ENCODE assay signal across 2 cellular contexts in the genomic region with DNA sequence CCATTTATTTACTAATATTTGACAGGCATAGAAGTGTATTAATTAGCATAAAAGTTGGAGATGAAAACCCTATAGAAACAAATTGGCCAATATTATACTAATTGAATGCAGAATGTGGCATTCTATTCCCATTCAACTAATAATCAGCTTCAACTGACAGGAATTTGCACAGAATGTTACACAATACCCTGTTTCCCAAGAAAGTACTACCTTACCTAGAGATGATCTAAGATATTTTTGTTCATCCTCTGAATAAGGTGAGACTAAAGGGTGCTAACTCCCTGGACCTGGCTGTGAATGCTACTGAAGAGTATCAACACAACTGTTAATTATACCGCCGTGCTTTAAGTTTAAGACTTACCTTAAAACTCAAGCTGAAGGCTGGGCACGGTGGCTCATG.
TF ChIP-seq lines count a peak whose summit lies in the region.

No MANE protein-coding gene starts in this region.

TF ChIP-seq in IMR-90, 13 proteins besides CTCF, POLR2A, EP300 and RAD21:
- TF ChIP-seq SMC3 (IDR thresholded peaks at IDR 0.05; ENCODE audit: low read depth, low read length) (no peak), CEBPB (IDR thresholded peaks at IDR 0.05; ENCODE audit: low read depth, low read length) (peak; percentile 72), BHLHE40 (IDR thresholded peaks at IDR 0.05; ENCODE audit: low read depth, low read length) (no peak)

TF ChIP-seq in K562, 482 proteins besides CTCF, POLR2A, EP300 and RAD21:
- TF ChIP-seq CEBPB (tag; IDR thresholded peaks at IDR 0.05): 0 out of 2 replicates have a peak, but pooled peaks have one; percentile 35
- no peak for TF ChIP-seq RBM39 (optimal IDR thresholded peaks at IDR 0.05; ENCODE audit: low read depth, low read length)
